8 cellular contexts compared by ENCODE assay signal in genomic region chr2:224357098-224357901, GRCh38. TPM values are rescaled to one million over a fixed set of nuclear protein-coding genes. Genes with fewer than 3 reads are reported as not detected.
DNase-seq lines count a peak whose midpoint lies in the region; ATAC-seq and TF ChIP-seq lines count a peak whose summit lies in the region.

No MANE protein-coding gene starts in this region.

- H3K4me3 Mint-ChIP-seq in activated CD4-positive, alpha-beta T cell treated with anti-CD3 and anti-CD28 coated beads for 36 hours = no peak overlapping the region
- no peak overlapping the region for H3K4me3 Mint-ChIP-seq in mesothelial cell of epicardium

- CTCF ChIA-PET in activated CD4-positive, alpha-beta T cell treated with anti-CD3 and anti-CD28 coated beads for 36 hours (lab: Charles Lee) = interaction anchor here (1.0 to 2.1 kb wide), 7 partner anchors 10 to 421 kb away, joined by 3 to 15 read pairs (median 4); no protein-coding TSS in a partner anchor

- H3K36me3 Mint-ChIP-seq in activated CD4-positive, alpha-beta T cell treated with anti-CD3 and anti-CD28 coated beads for 36 hours (ENCODE audit: low read depth) = no peaks in the 10 kb centered on the region
- no peaks in the 10 kb centered on the region for H3K36me3 Mint-ChIP-seq in mesothelial cell of epicardium

- DNase-seq in AML-193 (lab: John Stamatoyannopoulos, UW) (peak; percentile 65 to 74), NCI-H510A (lab: John Stamatoyannopoulos, UW) (peak; percentile 19), mesothelial cell of epicardium (ENCODE audit: low spot score in 2 of 2, unreplicated experiment in 2 of 2) (peak in 1 of 2 experiments; percentile 56)
- peak; percentile 71 for DNase-seq in activated CD4-positive, alpha-beta T cell treated with anti-CD3 and anti-CD28 coated beads for 36 hours
- peak; percentile 45 for DNase-seq in effector CD4-positive, alpha-beta T cell
- DNase-seq in stimulated activated naive CD4-positive, alpha-beta T cell (lab: John Stamatoyannopoulos, UW) = peak in 5 of 6 experiments; percentile 30 to 68 (median 42)

- H3K4me1 Mint-ChIP-seq in activated CD4-positive, alpha-beta T cell treated with anti-CD3 and anti-CD28 coated beads for 36 hours = no peaks in the 10 kb centered on the region
- no peaks in the 10 kb centered on the region for H3K4me1 Mint-ChIP-seq in mesothelial cell of epicardium

- no peaks in the 10 kb centered on the region for H3K9me3 Mint-ChIP-seq in activated CD4-positive, alpha-beta T cell treated with anti-CD3 and anti-CD28 coated beads for 36 hours (ENCODE audit: low read depth)
- no peaks in the 10 kb centered on the region for H3K9me3 Mint-ChIP-seq in mesothelial cell of epicardium

- TF ChIP-seq CTCF in mesothelial cell of epicardium (IDR thresholded peaks at IDR 0.05; ENCODE audit: unreplicated experiment) = peak; percentile 79

- ATAC-seq in GM18907 (IDR thresholded peaks at IDR 0.05; ENCODE audit: unreplicated experiment) = peak; percentile 82
- peak; percentile 79 for ATAC-seq in HG03139 (IDR thresholded peaks at IDR 0.05; ENCODE audit: unreplicated experiment)
- peak; percentile 78 for ATAC-seq in activated CD4-positive, alpha-beta T cell treated with anti-CD3 and anti-CD28 coated beads for 36 hours

- H3K27ac Mint-ChIP-seq in activated CD4-positive, alpha-beta T cell treated with anti-CD3 and anti-CD28 coated beads for 36 hours = no peak overlapping the region
- no peak overlapping the region for H3K27ac Mint-ChIP-seq in mesothelial cell of epicardium

- POLR2A ChIA-PET in activated CD4-positive, alpha-beta T cell treated with anti-CD3 and anti-CD28 coated beads for 36 hours (lab: Charles Lee) = no interaction called here

- H3K27me3 Mint-ChIP-seq in activated CD4-positive, alpha-beta T cell treated with anti-CD3 and anti-CD28 coated beads for 36 hours = no peaks in the 10 kb centered on the region
- peaks cover 13% of the 10 kb centered on the region for H3K27me3 Mint-ChIP-seq in mesothelial cell of epicardium (ENCODE audit: low read depth)

- intact Hi-C loops in activated CD4-positive, alpha-beta T cell treated with anti-CD3 and anti-CD28 coated beads for 36 hours (cut with DNase I, micrococcal nuclease) = loop anchor here (1.0 to 10.0 kb wide), 10 partner anchors 92 to 1303 kb away; no protein-coding TSS in a partner anchor

RNA-seq across cellular contexts. Expression of gene FAM124B, which starts 44.6 kb away (rescaled TPM):
- under 1 TPM; 0.58 to 0.87 TPM for total RNA-seq in activated CD4-positive, alpha-beta T cell treated with anti-CD3 and anti-CD28 coated beads for 36 hours
- total RNA-seq in mesothelial cell of epicardium = 0.09 TPM in 1 of 3 replicates, not detected in the others
